Comparison of ENCODE assay signal across 32 cellular contexts in genomic region chr5:15544039-15544438, GRCh38. TPM values are rescaled to one million over a fixed set of nuclear protein-coding genes. Genes with fewer than 3 reads are reported as not detected.
"Had no signal": no experiment of that assay in that cellular context is flagged by ENCODE, and none has a peak within 500 bp of the region (broad histone marks: within the 10 kb centered on the region; RNA-seq: fewer than 3 reads in every experiment).

No MANE protein-coding gene starts in this region.

- H3K4me1 Mint-ChIP-seq: stimulated activated effector memory CD8-positive, alpha-beta T cell treated with anti-CD3 and anti-CD28 coated beads, Interleukin-12 subunit alpha, Interleukin-12 subunit beta, amount 100 ng/mL, for 72 hours; stimulated activated naive CD8-positive, alpha-beta T cell treated with anti-CD3 and anti-CD28 coated beads, Interleukin-15, amount 100 ng/mL, for 72 hours had no signal

- H3K9me3 Mint-ChIP-seq: natural killer cell treated with Interleukin-12 subunit alpha and Interleukin-12 subunit beta and Interleukin-15 and Interleukin-18, amount 100 ng/mL, for 72 hours; stimulated activated naive CD8-positive, alpha-beta T cell treated with anti-CD3 and anti-CD28 coated beads, Interleukin-15, amount 100 ng/mL, for 72 hours; type B pancreatic cell had no signal

- H3K36me3 Mint-ChIP-seq: natural killer cell treated with Interleukin-12 subunit alpha and Interleukin-12 subunit beta and Interleukin-15 and Interleukin-18, amount 100 ng/mL, for 72 hours; stimulated activated effector memory CD8-positive, alpha-beta T cell treated with anti-CD3 and anti-CD28 coated beads, Interleukin-12 subunit alpha, Interleukin-12 subunit beta, amount 100 ng/mL, for 72 hours; type B pancreatic cell had no signal

- H3K27me3 Mint-ChIP-seq: natural killer cell treated with Interleukin-12 subunit alpha and Interleukin-12 subunit beta and Interleukin-15 and Interleukin-18, amount 100 ng/mL, for 72 hours; stimulated activated naive CD8-positive, alpha-beta T cell treated with anti-CD3 and anti-CD28 coated beads, Interleukin-15, amount 100 ng/mL, for 72 hours; type B pancreatic cell had no signal

- H3K27ac Mint-ChIP-seq: activated T-helper 1 cell treated with anti-CD3 and anti-CD28 coated beads, Interleukin-12 subunit alpha, Interleukin-12 subunit beta, Interleukin-2, Interleukin-4 antibody, amounts not matched to agents 30 ng/mL and 10 ng/mL and 1 ng/mL, durations not matched to agents 14 hours and 24 hours and 36 hours; natural killer cell treated with Interleukin-12 subunit alpha and Interleukin-12 subunit beta and Interleukin-15 and Interleukin-18, amount 100 ng/mL, for 72 hours; stimulated activated effector memory CD8-positive, alpha-beta T cell treated with anti-CD3 and anti-CD28 coated beads, Interleukin-12 subunit alpha, Interleukin-12 subunit beta, amount 100 ng/mL, for 72 hours; stimulated activated naive CD8-positive, alpha-beta T cell treated with anti-CD3 and anti-CD28 coated beads, Interleukin-15, amount 100 ng/mL, for 72 hours; type B pancreatic cell had no signal

- H3K4me3 Mint-ChIP-seq: activated T-helper 1 cell treated with anti-CD3 and anti-CD28 coated beads, Interleukin-12 subunit alpha, Interleukin-12 subunit beta, Interleukin-2, Interleukin-4 antibody, amounts not matched to agents 30 ng/mL and 10 ng/mL and 1 ng/mL, durations not matched to agents 14 hours and 24 hours and 36 hours; natural killer cell treated with Interleukin-12 subunit alpha and Interleukin-12 subunit beta and Interleukin-15 and Interleukin-18, amount 100 ng/mL, for 72 hours; stimulated activated effector memory CD8-positive, alpha-beta T cell treated with anti-CD3 and anti-CD28 coated beads, Interleukin-12 subunit alpha, Interleukin-12 subunit beta, amount 100 ng/mL, for 72 hours; stimulated activated naive CD8-positive, alpha-beta T cell treated with anti-CD3 and anti-CD28 coated beads, Interleukin-15, amount 100 ng/mL, for 72 hours; type B pancreatic cell had no signal

- H3K4me3 ChIP-seq: body of pancreas, cardiac muscle cell, coronary artery, dorsolateral prefrontal cortex, lung, mucosa of descending colon, skin epidermis, uterus had no signal

- ATAC-seq: activated CD4-positive, CD25-positive, alpha-beta regulatory T cell treated with anti-CD3 and anti-CD28 coated beads, Interleukin-2, amount 50 U/mL, for 24 hours; body of pancreas; left lobe of liver; mucosa of descending colon; natural killer cell treated with Interleukin-12 subunit alpha and Interleukin-12 subunit beta and Interleukin-15 and Interleukin-18, amount 100 ng/mL, for 72 hours; sciatic nerve; stimulated activated effector memory CD8-positive, alpha-beta T cell treated with anti-CD3 and anti-CD28 coated beads, Interleukin-12 subunit alpha, Interleukin-12 subunit beta, amount 100 ng/mL, for 72 hours; stimulated activated naive CD8-positive, alpha-beta T cell treated with anti-CD3 and anti-CD28 coated beads, Interleukin-15, amount 100 ng/mL, for 72 hours had no signal

- DNase-seq: activated CD4-positive, alpha-beta T cell treated with anti-CD3 and anti-CD28 coated beads for 48 hours; activated CD4-positive, alpha-beta T cell treated with anti-CD3 and anti-CD28 coated beads, Interleukin-2, amount 50 U/mL, for 48 hours; activated CD8-positive, alpha-beta memory T cell treated with anti-CD3 and anti-CD28 coated beads for 24 hours; activated CD8-positive, alpha-beta memory T cell treated with anti-CD3 and anti-CD28 coated beads, Interleukin-2, amount 50 U/mL, for 4 hours; activated effector memory CD4-positive, alpha-beta T cell treated with anti-CD3 and anti-CD28 coated beads, Interleukin-2, amount 50 U/mL, for 16 hours; activated naive CD4-positive, alpha-beta T cell treated with anti-CD3 and anti-CD28 coated beads, Interleukin-2, amount 50 U/mL, for 16 hours; activated T-cell treated with anti-CD3 and anti-CD28 coated beads, Interleukin-2, amount 50 U/mL, for 1 hour; body of pancreas; dorsolateral prefrontal cortex; effector memory CD4-positive, alpha-beta T cell; erythroblast; foreskin melanocyte; kidney glomerular epithelial cell; mucosa of descending colon; stimulated activated CD4-positive, alpha-beta T cell treated with anti-CD3 and anti-CD28 coated beads, Interleukin-12 subunit alpha, Interleukin-12 subunit beta, amount 100 ng/mL, for 4 hours; stimulated activated CD4-positive, alpha-beta T cell treated with anti-CD3 and anti-CD28 coated beads, Interleukin-4, amount 100 ng/mL, for 24 hours; stimulated activated naive CD8-positive, alpha-beta T cell treated with anti-CD3 and anti-CD28 coated beads, Interleukin-15, amount 100 ng/mL, for 72 hours; substantia nigra; T-helper 1 cell; uterus had no signal

- FAIRE-seq: TTC549 had no signal

RNA-seq across cellular contexts. Expression of gene FBXL7, which starts 44.1 kb away (rescaled TPM):
- total RNA-seq: activated T-helper 1 cell treated with anti-CD3 and anti-CD28 coated beads, Interleukin-12 subunit alpha, Interleukin-12 subunit beta, Interleukin-2, Interleukin-4 antibody, amounts not matched to agents 30 ng/mL and 10 ng/mL and 1 ng/mL, durations not matched to agents 14 hours and 24 hours and 36 hours; natural killer cell treated with Interleukin-12 subunit alpha and Interleukin-12 subunit beta and Interleukin-15 and Interleukin-18, amount 100 ng/mL, for 72 hours had no signal
